ENCODE assay signal across 19 cellular contexts in genomic region chr19:7215176-7215575, GRCh38.
DNase-seq lines count a peak whose midpoint lies in the region; ATAC-seq, FAIRE-seq and TF ChIP-seq lines count a peak whose summit lies in the region.
"Had no signal": no experiment of that assay in that cellular context is flagged by ENCODE, and none has a peak within 500 bp of the region (broad histone marks: within the 10 kb centered on the region; RNA-seq: fewer than 3 reads in every experiment).

No MANE protein-coding gene starts in this region.

- H3K36me3 ChIP-seq in BLaER1 treated with 17β-estradiol and CSF1 and Interleukin-3, amounts not matched to agents 10 nM and 100 nM: peaks cover 0 to 82% (median 59%) of the 10 kb centered on the region in 11 experiments; a peak in 17 of 22 replicates
- no peaks in the 10 kb centered on the region for H3K36me3 ChIP-seq in pancreas

- CTCF ChIA-PET in HEK293T (lab: Yijun Ruan, JAX): no interaction called here

- H3K36me3 Mint-ChIP-seq in chondrocyte (ENCODE audit: low read depth): no peaks in the 10 kb centered on the region
- H3K36me3 Mint-ChIP-seq: CD8-positive, alpha-beta memory T cell had no signal

- no peak for TF ChIP-seq CTCF in chondrocyte (IDR thresholded peaks at IDR 0.05)
- no peak for TF ChIP-seq CTCF in pancreas (IDR thresholded peaks at IDR 0.05)

- H3K27me3 Mint-ChIP-seq in chondrocyte (ENCODE audit: low read depth): no peaks in the 10 kb centered on the region

- intact Hi-C loops in pancreas (cut with DNase I): no loop called here

- H4K20me1 ChIP-seq in BLaER1 treated with 17β-estradiol and CSF1 and Interleukin-3, amounts not matched to agents 10 nM and 100 nM: peaks cover 35 to 97% (median 84%) of the 10 kb centered on the region in 11 experiments; a peak in 20 of 22 replicates

- no peak overlapping the region for H3K4me3 ChIP-seq in BLaER1 treated with 17β-estradiol and CSF1 and Interleukin-3, amounts not matched to agents 10 nM and 100 nM
- no peak overlapping the region for H3K4me3 ChIP-seq in pancreas

- H3K9me3 Mint-ChIP-seq in chondrocyte (ENCODE audit: low read depth): no peaks in the 10 kb centered on the region
- H3K9me3 Mint-ChIP-seq: CD8-positive, alpha-beta memory T cell had no signal

- H3K4me3 Mint-ChIP-seq in chondrocyte (ENCODE audit: unreplicated experiment): no peak overlapping the region
- H3K4me3 Mint-ChIP-seq: CD8-positive, alpha-beta memory T cell had no signal

- H3K27ac ChIP-seq in BLaER1 treated with 17β-estradiol and CSF1 and Interleukin-3, amounts not matched to agents 10 nM and 100 nM: peak overlapping the region in 6 of 11 experiments; percentile 5 to 54 (median 38); a peak in 10 of 22 replicates
- H3K27ac ChIP-seq in pancreas: peak overlapping the region; percentile 22 to 93 (median 79)

- 0 out of 22 replicates have a peak overlapping the region, but pooled peaks of 1 of the 11 experiments have one; percentile 40 for H3K9ac ChIP-seq in BLaER1 treated with 17β-estradiol and CSF1 and Interleukin-3, amounts not matched to agents 10 nM and 100 nM

- ATAC-seq in pancreas: no peak
- no peak for ATAC-seq in HG03521 (IDR thresholded peaks at IDR 0.05; ENCODE audit: unreplicated experiment)
- ATAC-seq: Panc1, Right ventricle myocardium inferior, SK-N-SH treated with all-trans-retinoic acid at 6 μM for 48 hours had no signal

- peaks cover 0 to 17% (median 0%) of the 10 kb centered on the region in 11 experiments; a peak in 5 of 22 replicates for H3K9me3 ChIP-seq in BLaER1 treated with 17β-estradiol and CSF1 and Interleukin-3, amounts not matched to agents 10 nM and 100 nM (replicated peaks in 1 of 11)
- H3K9me3 ChIP-seq in pancreas: no peaks in the 10 kb centered on the region

- peak overlapping the region; percentile 49 for H3K27ac Mint-ChIP-seq in chondrocyte (ENCODE audit: unreplicated experiment)

- H3K4me1 ChIP-seq in BLaER1 treated with 17β-estradiol and CSF1 and Interleukin-3, amounts not matched to agents 10 nM and 100 nM: peaks cover 34 to 89% (median 65%) of the 10 kb centered on the region in 10 experiments
- peaks cover 32 to 45% (median 42%) of the 10 kb centered on the region in 3 donors for H3K4me1 ChIP-seq in pancreas

- 56 to 57% methylated on average over 7 of the region's 7 CpGs for WGBS in pancreas, 2 donors

- peak overlapping the region; percentile 14 to 52 (median 31); a peak in 12 of 22 replicates for H3K4me2 ChIP-seq in BLaER1 treated with 17β-estradiol and CSF1 and Interleukin-3, amounts not matched to agents 10 nM and 100 nM

- peaks cover 33% of the 10 kb centered on the region for H3K4me1 Mint-ChIP-seq in chondrocyte (ENCODE audit: low read depth)
- H3K4me1 Mint-ChIP-seq: CD8-positive, alpha-beta memory T cell had no signal

- no peak for TF ChIP-seq POLR2A in GM12891 (IDR thresholded peaks at IDR 0.05; ENCODE audit: low read depth, low read length)

- POLR2A ChIA-PET in HEK293T (lab: Yijun Ruan, JAX): no interaction called here

- FAIRE-seq in GM12891 (lab: Jason Lieb, UNC) (peak; percentile 23), pancreas (lab: Jason Lieb, UNC) (no peak)
- FAIRE-seq: GM18507 had no signal

- no peaks in the 10 kb centered on the region for H3K27me3 ChIP-seq in BLaER1 treated with 17β-estradiol and CSF1 and Interleukin-3, amounts not matched to agents 10 nM and 100 nM
- H3K27me3 ChIP-seq in pancreas: no peaks in the 10 kb centered on the region

- DNase-seq in GM12891 (ENCODE audit: insufficient read length, low spot score) (no peak), chondrocyte (ENCODE audit: low spot score) (no peak), pancreas (no peak), HEK293T (ENCODE audit: extremely low spot score) (no peak), NCI-H510A (lab: John Stamatoyannopoulos, UW) (no peak), MV-4-11 (lab: John Stamatoyannopoulos, UW) (no peak)
- DNase-seq: ACHN; CD8-positive, alpha-beta memory T cell; DMS 273 treated with DMSO at 0.1 percent for 48 hours; Kasumi-1; NCI-H1930; NCI-H2171 treated with DMSO at 0.1 percent for 48 hours; NCI-H82 had no signal

TF ChIP-seq in GM12891, 5 proteins besides CTCF, POLR2A, EP300 and RAD21:
- TF ChIP-seq SPI1 (IDR thresholded peaks at IDR 0.05; ENCODE audit: low read depth, low read length): no peak
- no peak for TF ChIP-seq POLR2AphosphoS5 (IDR thresholded peaks at IDR 0.05; ENCODE audit: low read depth, low read length)
- TF ChIP-seq PAX5 (IDR thresholded peaks at IDR 0.05; ENCODE audit: insufficient read depth, low read length, severe bottlenecking): no peak

TF ChIP-seq in HEK293T, 16 proteins besides CTCF, POLR2A, EP300 and RAD21:
- no peak for TF ChIP-seq HDGF (IDR thresholded peaks at IDR 0.05; ENCODE audit: borderline replicate concordance)
- TF ChIP-seq SP1 (IDR thresholded peaks at IDR 0.05): no peak
- TF ChIP-seq NFRKB (IDR thresholded peaks at IDR 0.05): no peak
- no peak for TF ChIP-seq PKNOX1 (IDR thresholded peaks at IDR 0.05)
- no peak for TF ChIP-seq FOXM1 (IDR thresholded peaks at IDR 0.05; ENCODE audit: borderline replicate concordance)
- no peak for TF ChIP-seq FOXK2 (IDR thresholded peaks at IDR 0.05)
- TF ChIP-seq SUZ12 (IDR thresholded peaks at IDR 0.05): no peak
- no peak for TF ChIP-seq LEF1 (IDR thresholded peaks at IDR 0.05; ENCODE audit: borderline replicate concordance)
- no peak for TF ChIP-seq TARDBP (IDR thresholded peaks at IDR 0.05)
- no peak for TF ChIP-seq BHLHE40 (IDR thresholded peaks at IDR 0.05; ENCODE audit: borderline replicate concordance)
- TF ChIP-seq FOXA1 (IDR thresholded peaks at IDR 0.05): no peak
- TF ChIP-seq ELF4 (IDR thresholded peaks at IDR 0.05): no peak
TF ChIP-seq in HEK293T: peak in this region for 0.
